28 cellular contexts compared by ENCODE assay signal in the genomic region with DNA sequence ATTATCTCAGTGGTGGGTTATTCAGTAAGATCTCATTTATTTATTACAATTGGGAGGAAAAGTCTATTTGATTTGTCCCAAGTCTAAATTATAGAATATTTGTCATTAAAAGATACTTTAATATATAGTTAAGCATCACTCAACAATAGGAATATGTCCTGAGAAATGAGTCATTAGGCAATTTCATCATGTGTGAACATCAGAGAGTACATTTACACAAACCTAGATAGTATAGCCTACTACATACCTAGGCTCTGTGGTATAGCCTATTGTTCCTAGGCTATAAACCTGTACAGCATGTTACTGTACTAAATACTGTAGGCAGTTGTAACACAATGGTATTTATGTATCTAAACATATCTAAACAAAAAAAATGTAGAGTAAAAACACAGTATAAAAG.
"Had no signal": no experiment of that assay in that cellular context is flagged by ENCODE, and none has a peak within 500 bp of the region (broad histone marks: within the 10 kb centered on the region; RNA-seq: fewer than 3 reads in every experiment).

No MANE protein-coding gene starts in this region.

- ATAC-seq: activated CD4-positive, alpha-beta T cell treated with anti-CD3 and anti-CD28 coated beads for 36 hours; activated CD8-positive, alpha-beta memory T cell treated with anti-CD3 and anti-CD28 coated beads, Interleukin-2, amount 10 ng/mL, durations not matched to agents 7 days and 5 days; activated CD8-positive, alpha-beta T cell treated with anti-CD3 and anti-CD28 coated beads, Interleukin-2, amount 10 ng/mL, durations not matched to agents 7 days and 5 days; activated naive CD8-positive, alpha-beta T cell treated with anti-CD3 and anti-CD28 coated beads, Interleukin-2, amount 50 U/mL, for 24 hours; body of pancreas; gastroesophageal sphincter; heart right ventricle had no signal

- H3K36me3 ChIP-seq: adrenal gland, esophagus squamous epithelium, gastroesophageal sphincter, heart right ventricle had no signal

- H3K9me3 ChIP-seq: adrenal gland, body of pancreas, esophagus squamous epithelium, gastroesophageal sphincter had no signal

- H3K4me3 ChIP-seq: adrenal gland, body of pancreas, coronary artery, dorsolateral prefrontal cortex, esophagus squamous epithelium, gastroesophageal sphincter, heart right ventricle had no signal

- H3K27ac ChIP-seq: adrenal gland, body of pancreas, coronary artery, dorsolateral prefrontal cortex, esophagus squamous epithelium, gastroesophageal sphincter, heart right ventricle had no signal

- DNase-seq: activated CD4-positive, alpha-beta memory T cell treated with anti-CD3 and anti-CD28 coated beads for 36 hours; activated CD4-positive, alpha-beta T cell treated with anti-CD3 and anti-CD28 coated beads for 36 hours; activated CD4-positive, alpha-beta T cell treated with anti-CD3 and anti-CD28 coated beads, Interleukin-2, amount 10 ng/mL, durations not matched to agents 24 days and 14 days; activated CD4-positive, CD25-positive, alpha-beta regulatory T cell; activated CD4-positive, CD25-positive, alpha-beta regulatory T cell treated with anti-CD3 and anti-CD28 coated beads, Interleukin-2, amount 50 U/mL, for 72 hours; activated CD8-positive, alpha-beta memory T cell treated with anti-CD3 and anti-CD28 coated beads, Interleukin-2, amount 10 ng/mL, durations not matched to agents 7 days and 5 days; activated CD8-positive, alpha-beta memory T cell treated with anti-CD3 and anti-CD28 coated beads, Interleukin-2, amount 50 U/mL, for 4 hours; activated CD8-positive, alpha-beta T cell treated with anti-CD3 and anti-CD28 coated beads, Interleukin-2, amount 10 ng/mL, durations not matched to agents 7 days and 5 days; activated effector memory CD4-positive, alpha-beta T cell treated with anti-CD3 and anti-CD28 coated beads, Interleukin-2, amount 50 U/mL, for 16 hours; activated naive CD4-positive, alpha-beta T cell treated with anti-CD3 and anti-CD28 coated beads for 36 hours; activated naive CD8-positive, alpha-beta T cell treated with anti-CD3 and anti-CD28 coated beads for 36 hours; activated naive CD8-positive, alpha-beta T cell treated with anti-CD3 and anti-CD28 coated beads, Interleukin-2, amount 50 U/mL, for 24 hours; activated T-cell treated with anti-CD3 and anti-CD28 coated beads, Interleukin-2, amount 50 U/mL, for 1 hour; activated T-cell treated with anti-CD3 and anti-CD28 coated beads, Interleukin-2, amount 50 U/mL, for 48 hours; adrenal gland; amygdala; aorta; body of pancreas; dorsolateral prefrontal cortex; effector memory CD4-positive, alpha-beta T cell; endodermal cell; esophagus squamous epithelium; foreskin fibroblast; heart right ventricle; hippocampal formation; T-helper 2 cell had no signal

- H3K27me3 ChIP-seq: adrenal gland, body of pancreas, dorsolateral prefrontal cortex, esophagus squamous epithelium, gastroesophageal sphincter, heart right ventricle had no signal

- H3K4me1 ChIP-seq: adrenal gland, body of pancreas, esophagus squamous epithelium had no signal
